In the genomic region with DNA sequence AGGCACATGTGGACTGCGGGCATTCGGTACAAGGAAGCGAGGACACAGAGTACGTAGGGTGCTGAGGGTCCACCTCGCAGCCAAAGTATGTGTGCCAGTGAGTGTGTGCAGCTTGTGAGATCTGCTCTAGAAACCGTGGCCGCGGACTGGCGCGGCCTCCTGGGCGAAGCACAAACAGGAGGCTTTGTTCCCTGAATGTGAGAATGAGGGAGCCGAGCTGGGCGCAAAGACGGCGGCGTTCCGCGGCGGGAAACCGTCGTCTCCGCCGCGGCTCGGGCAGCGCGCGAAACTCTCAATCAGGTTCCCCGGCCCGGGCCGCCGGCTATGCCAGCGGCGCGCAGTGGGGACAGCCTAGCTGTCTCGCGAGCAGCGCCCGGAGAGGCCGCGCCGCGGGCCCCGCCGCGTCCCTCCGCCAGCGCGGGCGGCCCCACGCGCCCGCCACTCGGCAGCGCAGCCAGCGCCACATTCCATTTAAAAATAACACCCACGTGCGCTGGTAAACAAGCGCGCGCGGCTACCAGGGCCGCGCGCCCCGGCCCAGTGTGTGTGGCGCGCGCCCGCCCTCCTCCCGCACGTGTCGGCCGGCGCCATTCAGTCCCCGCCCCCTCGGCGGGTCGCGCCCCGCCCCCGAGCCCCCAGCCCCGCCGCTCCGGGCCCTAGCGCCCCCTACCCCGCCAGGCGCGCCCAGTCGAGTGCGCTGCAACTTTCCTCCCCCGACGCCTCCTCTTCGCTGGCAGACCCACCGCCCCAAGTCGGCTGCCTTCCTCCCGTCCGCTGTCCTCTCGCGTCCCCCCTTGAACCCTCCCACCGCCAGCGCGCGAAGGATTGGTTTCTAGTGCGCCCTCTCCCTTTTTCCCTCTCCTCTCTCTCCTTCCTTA, we compare ENCODE assay signal across 8 cellular contexts. TPM values are rescaled to one million over a fixed set of nuclear protein-coding genes. Genes with fewer than 3 reads are reported as not detected.
DNase-seq lines count a peak whose midpoint lies in the region; ATAC-seq and TF ChIP-seq lines count a peak whose summit lies in the region.

No MANE protein-coding gene starts in this region.

- H3K4me1 ChIP-seq in DND-41 (ENCODE audit: insufficient read depth, low read length) (peaks cover 35% of the 10 kb centered on the region), RWPE2 (ENCODE audit: insufficient read depth, poor library complexity, severe bottlenecking) (peaks cover 17% of the 10 kb centered on the region)

- H3K27me3 ChIP-seq in DND-41 (ENCODE audit: insufficient read depth, low read length, poor library complexity) (no peaks in the 10 kb centered on the region), RWPE2 (ENCODE audit: insufficient read depth, poor library complexity, severe bottlenecking) (no peaks in the 10 kb centered on the region)

- peak overlapping the region; percentile 98 for H3K4me2 ChIP-seq in DND-41 (ENCODE audit: insufficient read depth, low read length)

- H3K27ac Mint-ChIP-seq in IgD-negative memory B cell, result peak overlapping the region; percentile 96 to 99 (median 96)
- H3K27ac Mint-ChIP-seq in nephron, result peak overlapping the region; percentile 91 to 99 (median 98)
- peak overlapping the region; percentile 94 for H3K27ac Mint-ChIP-seq in stimulated activated naive CD8-positive, alpha-beta T cell treated with anti-CD3 and anti-CD28 coated beads, Interleukin-15, Interleukin-2, amounts not matched to agents 100 ng/mL and 50 ng/mL, for 24 hours

- peak; percentile 19 for TF ChIP-seq CTCF in DND-41 (IDR thresholded peaks at IDR 0.05; ENCODE audit: borderline replicate concordance, extremely low read depth, low read length, poor library complexity, severe bottlenecking)
- peak; percentile 14 for TF ChIP-seq CTCF in RWPE2 (IDR thresholded peaks at IDR 0.05; ENCODE audit: poor library complexity, severe bottlenecking)
- TF ChIP-seq CTCF in fibroblast of villous mesenchyme (IDR thresholded peaks at IDR 0.05; ENCODE audit: insufficient read depth, low read depth, low read length), result no peak
- peak in 1 of 3 experiments; percentile 22 for TF ChIP-seq CTCF in nephron (IDR thresholded peaks at IDR 0.05; ENCODE audit: unreplicated experiment in 3 of 3)

- H3K4me3 Mint-ChIP-seq in IgD-negative memory B cell (peak overlapping the region; percentile 93 to 97 (median 96)), nephron (peak overlapping the region; percentile 91 to 100 (median 95))
- peak overlapping the region; percentile 94 for H3K4me3 Mint-ChIP-seq in stimulated activated naive CD8-positive, alpha-beta T cell treated with anti-CD3 and anti-CD28 coated beads, Interleukin-15, Interleukin-2, amounts not matched to agents 100 ng/mL and 50 ng/mL, for 24 hours

- H3K27me3 Mint-ChIP-seq in IgD-negative memory B cell (peaks cover 3% of the 10 kb centered on the region), nephron (ENCODE audit: low read depth) (peaks cover 5% of the 10 kb centered on the region)
- H3K27me3 Mint-ChIP-seq in stimulated activated naive CD8-positive, alpha-beta T cell treated with anti-CD3 and anti-CD28 coated beads, Interleukin-15, Interleukin-2, amounts not matched to agents 100 ng/mL and 50 ng/mL, for 24 hours, result peaks cover 24% of the 10 kb centered on the region

- H3K4me1 Mint-ChIP-seq in IgD-negative memory B cell (peaks cover 5 to 12% (median 6%) of the 10 kb centered on the region in 3 donors), nephron (peaks cover 18% of the 10 kb centered on the region)
- peaks cover 23% of the 10 kb centered on the region for H3K4me1 Mint-ChIP-seq in stimulated activated naive CD8-positive, alpha-beta T cell treated with anti-CD3 and anti-CD28 coated beads, Interleukin-15, Interleukin-2, amounts not matched to agents 100 ng/mL and 50 ng/mL, for 24 hours (ENCODE audit: low read depth)

- H3K4me3 ChIP-seq in DND-41 (ENCODE audit: low read depth in 1 of 2, low read length in 2 of 2), result peak overlapping the region; percentile 36 to 78
- H3K4me3 ChIP-seq in RWPE2 (ENCODE audit: severe bottlenecking), result peak overlapping the region; percentile 97
- peak overlapping the region; percentile 81 for H3K4me3 ChIP-seq in fibroblast of villous mesenchyme (ENCODE audit: low read depth, low read length)

- H3K9me3 ChIP-seq in DND-41 (ENCODE audit: insufficient read depth, low read length, severe bottlenecking) (no peaks in the 10 kb centered on the region), RWPE2 (ENCODE audit: severe bottlenecking) (no peaks in the 10 kb centered on the region)

- peaks cover 8% of the 10 kb centered on the region for H4K20me1 ChIP-seq in DND-41 (ENCODE audit: insufficient read depth, low read length)

- H3K9me3 Mint-ChIP-seq in IgD-negative memory B cell (no peaks in the 10 kb centered on the region), nephron (no peaks in the 10 kb centered on the region)
- no peaks in the 10 kb centered on the region for H3K9me3 Mint-ChIP-seq in stimulated activated naive CD8-positive, alpha-beta T cell treated with anti-CD3 and anti-CD28 coated beads, Interleukin-15, Interleukin-2, amounts not matched to agents 100 ng/mL and 50 ng/mL, for 24 hours

- peaks cover 29% of the 10 kb centered on the region for H3K79me2 ChIP-seq in DND-41 (ENCODE audit: insufficient read depth, low read length)

- H3K27ac ChIP-seq in DND-41 (ENCODE audit: low read length) (peak overlapping the region; percentile 97), RWPE2 (ENCODE audit: poor library complexity, severe bottlenecking) (peak overlapping the region; percentile 88)

- H2AFZ ChIP-seq in DND-41 (ENCODE audit: low read depth, low read length), result peak overlapping the region; percentile 100

- peak overlapping the region; percentile 77 for H3K9ac ChIP-seq in DND-41 (ENCODE audit: low read depth, low read length)

- ATAC-seq in DND-41 (ENCODE audit: insufficient read depth, low read depth) (peak; percentile 41), RWPE2 (ENCODE audit: low read depth) (no peak), GM21737 (IDR thresholded peaks at IDR 0.05; ENCODE audit: unreplicated experiment) (no peak)

- DNase-seq in DND-41, result peak; percentile 86
- DNase-seq in RWPE2 (ENCODE audit: low spot score), result peak; percentile 64
- DNase-seq in activated gamma-delta T cell (lab: John Stamatoyannopoulos, UW), result peak; percentile 80
- DNase-seq in fibroblast of villous mesenchyme (ENCODE audit: low read depth), result peak; percentile 68

- no peaks in the 10 kb centered on the region for H3K36me3 Mint-ChIP-seq in IgD-negative memory B cell
- no peaks in the 10 kb centered on the region for H3K36me3 Mint-ChIP-seq in nephron (ENCODE audit: low read depth)
- H3K36me3 Mint-ChIP-seq in stimulated activated naive CD8-positive, alpha-beta T cell treated with anti-CD3 and anti-CD28 coated beads, Interleukin-15, Interleukin-2, amounts not matched to agents 100 ng/mL and 50 ng/mL, for 24 hours (ENCODE audit: low read depth), result peaks cover 7% of the 10 kb centered on the region

- H3K36me3 ChIP-seq in DND-41 (ENCODE audit: insufficient read depth, low read length) (peaks cover 9% of the 10 kb centered on the region; the same call in 1 of the 2 replicates), RWPE2 (ENCODE audit: low read depth) (peaks cover 3% of the 10 kb centered on the region)

RNA-seq across cellular contexts. Expression of a gene that starts 3.0 kb away (rescaled TPM):
- 15.5 TPM for polyA plus RNA-seq in IgD-negative memory B cell
- total RNA-seq in fibroblast of villous mesenchyme, result 41.9 and 43.2 TPM in 2 replicates
